8 cellular contexts compared by ENCODE assay signal in genomic region chr7:101990811-101991418, GRCh38.
DNase-seq lines count a peak whose midpoint lies in the region; ATAC-seq, FAIRE-seq and TF ChIP-seq lines count a peak whose summit lies in the region.

No MANE protein-coding gene starts in this region.

- H3K4me3 ChIP-seq in SK-N-SH (ENCODE audit: low read depth in 2 of 2, low read length in 1 of 2) = no peak overlapping the region

- no peaks in the 10 kb centered on the region for H3K27me3 ChIP-seq in SK-N-SH (ENCODE audit: insufficient read depth)

- DNase-seq in GM18507 (ENCODE audit: extremely low spot score, insufficient read length, low read depth) = peak; percentile 60
- peak; percentile 49 for DNase-seq in medulla oblongata (ENCODE audit: extremely low spot score)
- no peak for DNase-seq in DMS79 treated with DMSO at 0.1 percent for 48 hours (lab: John Stamatoyannopoulos, UW)
- no peak for DNase-seq in NCI-H345 (lab: John Stamatoyannopoulos, UW)
- no peak for DNase-seq in UCSD-AML1 (lab: John Stamatoyannopoulos, UW; ENCODE audit: unreplicated experiment)
- no peak for DNase-seq in SK-N-SH

- no peak overlapping the region for H3K9ac ChIP-seq in SK-N-SH

- POLR2A ChIA-PET in SK-N-SH (lab: Yijun Ruan, JAX) = no interaction called here

- no peak overlapping the region for H3K4me2 ChIP-seq in SK-N-SH

- H3K9me2 ChIP-seq in SK-N-SH = no peaks in the 10 kb centered on the region

- peaks cover 9 to 20% of the 10 kb centered on the region in 2 experiments for H3K4me1 ChIP-seq in SK-N-SH (ENCODE audit: control insufficient read depth in 1 of 2, insufficient read depth in 2 of 2, low read depth in 1 of 2, low read length in 1 of 2)

- H2AFZ ChIP-seq in SK-N-SH (ENCODE audit: low read depth) = no peak overlapping the region

- peak; percentile 91 for FAIRE-seq in GM18507 (lab: Jason Lieb, UNC)

- TF ChIP-seq EP300 in SK-N-SH (IDR thresholded peaks at IDR 0.05; ENCODE audit: borderline replicate concordance in 1 of 2, low read depth in 1 of 2, low read length in 1 of 2) = no peak

- H4K20me1 ChIP-seq in SK-N-SH (ENCODE audit: insufficient read depth) = peaks cover 10% of the 10 kb centered on the region

- WGBS in SK-N-SH (ENCODE audit: low lambda C conversion rate) = 98% methylated on average over 17 of the region's 17 CpGs

- ATAC-seq in GM21528 (IDR thresholded peaks at IDR 0.05; ENCODE audit: low FRiP score, unreplicated experiment) (peak; percentile 71), HG03565 (IDR thresholded peaks at IDR 0.05; ENCODE audit: unreplicated experiment) (peak; percentile 72)

- TF ChIP-seq RAD21 in SK-N-SH (IDR thresholded peaks at IDR 0.05; ENCODE audit: low read length) = no peak

- H3K36me3 ChIP-seq in SK-N-SH (replicated peaks in 1 of 2; ENCODE audit: control insufficient read depth in 1 of 2, insufficient read depth in 2 of 2, low read length in 1 of 2) = no peaks in the 10 kb centered on the region

- H3F3A ChIP-seq in SK-N-SH (replicated peaks; ENCODE audit: insufficient read depth) = peaks cover 4% of the 10 kb centered on the region

- CTCF ChIA-PET in SK-N-SH (lab: Yijun Ruan, JAX) = interaction anchor here (1.2 kb wide), 1 partner anchor 16 kb away, joined by 4 read pairs; no protein-coding TSS in a partner anchor

- no peak for TF ChIP-seq CTCF in SK-N-SH (IDR thresholded peaks at IDR 0.05)

- H3K79me2 ChIP-seq in SK-N-SH (ENCODE audit: insufficient read depth) = peaks cover 50% of the 10 kb centered on the region; the same call in 1 of the 2 replicates

- no peak overlapping the region for H3K27ac ChIP-seq in SK-N-SH (ENCODE audit: low read depth in 2 of 2, low read length in 1 of 2)

- no peaks in the 10 kb centered on the region for H3K9me3 ChIP-seq in SK-N-SH

TF ChIP-seq in SK-N-SH, 30 proteins besides CTCF, POLR2A, EP300 and RAD21:
- TF ChIP-seq ELF1 (IDR thresholded peaks at IDR 0.05) (no peak), USF2 (IDR thresholded peaks at IDR 0.05; ENCODE audit: borderline replicate concordance, low read depth, low read length) (no peak), RXRA (IDR thresholded peaks at IDR 0.05; ENCODE audit: borderline replicate concordance, low read depth) (no peak), MXI1 (IDR thresholded peaks at IDR 0.05; ENCODE audit: low read depth, low read length) (no peak), FOXJ3 (CRISPR knock-in tag; IDR thresholded peaks at IDR 0.05) (no peak), MEF2A (IDR thresholded peaks at IDR 0.05; ENCODE audit: borderline replicate concordance, low read depth) (no peak), IRF3 (IDR thresholded peaks at IDR 0.05; ENCODE audit: low read depth, low read length) (no peak), SMC3 (IDR thresholded peaks at IDR 0.05; ENCODE audit: low read depth, low read length) (no peak), SIN3A (IDR thresholded peaks at IDR 0.05; ENCODE audit: borderline replicate concordance, low read depth, low read length) (no peak), PBX3 (IDR thresholded peaks at IDR 0.05) (no peak), JUND (IDR thresholded peaks at IDR 0.05) (no peak), GABPA (IDR thresholded peaks at IDR 0.05; ENCODE audit: low read depth) (no peak), EZH2phosphoT487 (IDR thresholded peaks at IDR 0.05; ENCODE audit: borderline replicate concordance, low read depth) (no peak), NFIC (IDR thresholded peaks at IDR 0.05; ENCODE audit: borderline replicate concordance) (no peak), CHD2 (IDR thresholded peaks at IDR 0.05; ENCODE audit: low read length, partially characterized antibody) (no peak), TEAD4 (IDR thresholded peaks at IDR 0.05; ENCODE audit: borderline replicate concordance, insufficient read depth) (no peak), USF1 (IDR thresholded peaks at IDR 0.05; ENCODE audit: borderline replicate concordance, low read depth) (no peak), RCOR1 (IDR thresholded peaks at IDR 0.05; ENCODE audit: low read length) (no peak)
- TF ChIP-seq, protein P1, sequence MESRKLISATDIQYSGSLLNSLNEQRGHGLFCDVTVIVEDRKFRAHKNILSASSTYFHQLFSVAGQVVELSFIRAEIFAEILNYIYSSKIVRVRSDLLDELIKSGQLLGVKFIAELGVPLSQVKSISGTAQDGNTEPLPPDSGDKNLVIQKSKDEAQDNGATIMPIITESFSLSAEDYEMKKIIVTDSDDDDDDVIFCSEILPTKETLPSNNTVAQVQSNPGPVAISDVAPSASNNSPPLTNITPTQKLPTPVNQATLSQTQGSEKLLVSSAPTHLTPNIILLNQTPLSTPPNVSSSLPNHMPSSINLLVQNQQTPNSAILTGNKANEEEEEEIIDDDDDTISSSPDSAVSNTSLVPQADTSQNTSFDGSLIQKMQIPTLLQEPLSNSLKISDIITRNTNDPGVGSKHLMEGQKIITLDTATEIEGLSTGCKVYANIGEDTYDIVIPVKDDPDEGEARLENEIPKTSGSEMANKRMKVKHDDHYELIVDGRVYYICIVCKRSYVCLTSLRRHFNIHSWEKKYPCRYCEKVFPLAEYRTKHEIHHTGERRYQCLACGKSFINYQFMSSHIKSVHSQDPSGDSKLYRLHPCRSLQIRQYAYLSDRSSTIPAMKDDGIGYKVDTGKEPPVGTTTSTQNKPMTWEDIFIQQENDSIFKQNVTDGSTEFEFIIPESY (IDR thresholded peaks at IDR 0.05; ENCODE audit: borderline replicate concordance, low read depth) = no peak
- TF ChIP-seq, protein P2, sequence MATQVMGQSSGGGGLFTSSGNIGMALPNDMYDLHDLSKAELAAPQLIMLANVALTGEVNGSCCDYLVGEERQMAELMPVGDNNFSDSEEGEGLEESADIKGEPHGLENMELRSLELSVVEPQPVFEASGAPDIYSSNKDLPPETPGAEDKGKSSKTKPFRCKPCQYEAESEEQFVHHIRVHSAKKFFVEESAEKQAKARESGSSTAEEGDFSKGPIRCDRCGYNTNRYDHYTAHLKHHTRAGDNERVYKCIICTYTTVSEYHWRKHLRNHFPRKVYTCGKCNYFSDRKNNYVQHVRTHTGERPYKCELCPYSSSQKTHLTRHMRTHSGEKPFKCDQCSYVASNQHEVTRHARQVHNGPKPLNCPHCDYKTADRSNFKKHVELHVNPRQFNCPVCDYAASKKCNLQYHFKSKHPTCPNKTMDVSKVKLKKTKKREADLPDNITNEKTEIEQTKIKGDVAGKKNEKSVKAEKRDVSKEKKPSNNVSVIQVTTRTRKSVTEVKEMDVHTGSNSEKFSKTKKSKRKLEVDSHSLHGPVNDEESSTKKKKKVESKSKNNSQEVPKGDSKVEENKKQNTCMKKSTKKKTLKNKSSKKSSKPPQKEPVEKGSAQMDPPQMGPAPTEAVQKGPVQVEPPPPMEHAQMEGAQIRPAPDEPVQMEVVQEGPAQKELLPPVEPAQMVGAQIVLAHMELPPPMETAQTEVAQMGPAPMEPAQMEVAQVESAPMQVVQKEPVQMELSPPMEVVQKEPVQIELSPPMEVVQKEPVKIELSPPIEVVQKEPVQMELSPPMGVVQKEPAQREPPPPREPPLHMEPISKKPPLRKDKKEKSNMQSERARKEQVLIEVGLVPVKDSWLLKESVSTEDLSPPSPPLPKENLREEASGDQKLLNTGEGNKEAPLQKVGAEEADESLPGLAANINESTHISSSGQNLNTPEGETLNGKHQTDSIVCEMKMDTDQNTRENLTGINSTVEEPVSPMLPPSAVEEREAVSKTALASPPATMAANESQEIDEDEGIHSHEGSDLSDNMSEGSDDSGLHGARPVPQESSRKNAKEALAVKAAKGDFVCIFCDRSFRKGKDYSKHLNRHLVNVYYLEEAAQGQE (IDR thresholded peaks at IDR 0.05; ENCODE audit: low read depth, low read length) = no peak

Comparison
In these comparisons a context has a peak if more than half of its experiments do, and no peak if none do; other contexts are left out.
1. DNase-seq: peak in GM18507 (single experiment) and medulla oblongata (single experiment); none in DMS79 treated with DMSO at 0.1 percent for 48 hours (single experiment), NCI-H345 (single experiment), UCSD-AML1 (single experiment) and SK-N-SH (single experiment).